ENCODE assay signal across 19 cellular contexts in genomic region chr5:133943475-133943817, GRCh38. TPM values are rescaled to one million over a fixed set of nuclear protein-coding genes. Genes with fewer than 3 reads are reported as not detected.
DNase-seq lines count a peak whose midpoint lies in the region; ATAC-seq and TF ChIP-seq lines count a peak whose summit lies in the region.
"Had no signal": no experiment of that assay in that cellular context is flagged by ENCODE, and none has a peak within 500 bp of the region (broad histone marks: within the 10 kb centered on the region; RNA-seq: fewer than 3 reads in every experiment).

No MANE protein-coding gene starts in this region.

- H3K4me3 ChIP-seq in BLaER1 (no peak overlapping the region), PC-3 (ENCODE audit: low read length) (no peak overlapping the region), H7 (ENCODE audit: insufficient read depth, low read depth, low read length) (no peak overlapping the region)
- H3K4me3 ChIP-seq: A549 had no signal

- H3F3A ChIP-seq in PC-3 (ENCODE audit: low read length, unreplicated experiment): no peaks in the 10 kb centered on the region

- CTCF ChIA-PET in PC-3 (lab: Charles Lee): no interaction called here

- H3K9ac ChIP-seq in BLaER1: no peak overlapping the region; the same call in 1 of the 2 replicates
- no peak overlapping the region for H3K9ac ChIP-seq in PC-3 (ENCODE audit: low read length)

- H3K9me2 ChIP-seq in PC-3 (replicated peaks; ENCODE audit: low read length): no peaks in the 10 kb centered on the region

- H3K36me3 ChIP-seq in BLaER1 (no peaks in the 10 kb centered on the region), PC-3 (ENCODE audit: low read depth, low read length) (no peaks in the 10 kb centered on the region), H7 (replicated peaks; ENCODE audit: control insufficient read depth, insufficient read depth, low read length) (no peaks in the 10 kb centered on the region)

- H3K4me1 ChIP-seq in BLaER1 (peaks cover 49% of the 10 kb centered on the region), PC-3 (ENCODE audit: insufficient read depth, low read length) (peaks cover 10% of the 10 kb centered on the region)
- H3K4me1 ChIP-seq: A549 had no signal

- 0 out of 2 replicates have a peak overlapping the region, but pooled peaks have one; percentile 3 for H3K27ac ChIP-seq in BLaER1
- no peak overlapping the region for H3K27ac ChIP-seq in PC-3 (ENCODE audit: low read length)
- H3K27ac ChIP-seq: A549, RWPE1 had no signal

- H2AFZ ChIP-seq in PC-3 (ENCODE audit: low read length): no peak overlapping the region

- DNase-seq in PC-3: no peak
- peak; percentile 38 for DNase-seq in left lobe of liver (ENCODE audit: low spot score)
- DNase-seq in stimulated activated CD8-positive, alpha-beta memory T cell treated with anti-CD3 and anti-CD28 coated beads, Interleukin-4, amount 100 ng/mL, for 48 hours: peak; percentile 20
- no peak for DNase-seq in stimulated activated CD4-positive, alpha-beta T cell treated with anti-CD3 and anti-CD28 coated beads, Interleukin-1b, Interleukin-23, amount 100 ng/mL, for 48 hours
- no peak for DNase-seq in H7
- DNase-seq in nucleus accumbens (lab: John Stamatoyannopoulos, UW): no peak
- DNase-seq: CD8-positive, alpha-beta memory T cell; Karpas-422; NCI-H1436; NCI-H187 treated with DMSO at 0.1 percent for 48 hours; NCI-H2107; NCI-H446; NCI-H82; NK-92 treated with Interleukin-12 subunit alpha and Interleukin-12 subunit beta, amount 100 ng/mL, for 24 hours; SHP77 had no signal

- POLR2A ChIA-PET in PC-3 (lab: Charles Lee; ENCODE audit: unreplicated experiment): no interaction called here

- no peak for TF ChIP-seq CTCF in PC-3 (conservative IDR thresholded peaks at IDR 0.05; ENCODE audit: low read depth, low read length)

- peak overlapping the region; percentile 41 for H3K4me2 ChIP-seq in BLaER1
- peak overlapping the region; percentile 36; the same call in 1 of the 2 replicates for H3K4me2 ChIP-seq in PC-3 (ENCODE audit: low read length)
- H3K4me2 ChIP-seq: A549 had no signal

- intact Hi-C loops in PC-3 (cut with micrococcal nuclease): loop anchor here (5.0 kb wide), 1 partner anchor 521 kb away; no protein-coding TSS in a partner anchor

- H4K20me1 ChIP-seq in BLaER1: no peaks in the 10 kb centered on the region
- no peaks in the 10 kb centered on the region for H4K20me1 ChIP-seq in PC-3 (ENCODE audit: low read length)

- ATAC-seq in PC-3 (no peak), left lobe of liver (no peak)
- ATAC-seq: Panc1 had no signal

- BruUV-seq in PC-3 (replicated peaks; lab: Mats Ljungman, UMichigan): no TSS peak

- H3K9me3 ChIP-seq in BLaER1: no peaks in the 10 kb centered on the region
- H3K9me3 ChIP-seq in PC-3 (ENCODE audit: low read length): no peaks in the 10 kb centered on the region
- H3K9me3 ChIP-seq: A549 had no signal

- no peaks in the 10 kb centered on the region for H3K79me2 ChIP-seq in PC-3 (ENCODE audit: low read length)

- H3K27me3 ChIP-seq in BLaER1 (no peaks in the 10 kb centered on the region), PC-3 (ENCODE audit: low read length) (no peaks in the 10 kb centered on the region), H7 (ENCODE audit: control insufficient read depth, insufficient read depth, low read length) (no peaks in the 10 kb centered on the region)

RNA-seq across cellular contexts. Expression of gene C5orf15, which starts 25.0 kb away (rescaled TPM):
- 22.7 and 45.2 TPM in 2 replicates for total RNA-seq in PC-3 (2014; rRNA removed)
- 15.2 TPM for total RNA-seq in left lobe of liver
- 48.7 and 55.5 TPM in 2 replicates for total RNA-seq in H7 (2014; rRNA removed; shearing (Covaris generic))

Comparison
In these comparisons a context has a peak if more than half of its experiments do, and no peak if none do; other contexts are left out.
1. DNase-seq: peak in left lobe of liver (single experiment) and stimulated activated CD8-positive, alpha-beta memory T cell treated with anti-CD3 and anti-CD28 coated beads, Interleukin-4, amount 100 ng/mL, for 48 hours (single experiment); none in PC-3 (single experiment), stimulated activated CD4-positive, alpha-beta T cell treated with anti-CD3 and anti-CD28 coated beads, Interleukin-1b, Interleukin-23, amount 100 ng/mL, for 48 hours (single experiment), H7 (single experiment) and nucleus accumbens (0 of 56).